In the genomic region with DNA sequence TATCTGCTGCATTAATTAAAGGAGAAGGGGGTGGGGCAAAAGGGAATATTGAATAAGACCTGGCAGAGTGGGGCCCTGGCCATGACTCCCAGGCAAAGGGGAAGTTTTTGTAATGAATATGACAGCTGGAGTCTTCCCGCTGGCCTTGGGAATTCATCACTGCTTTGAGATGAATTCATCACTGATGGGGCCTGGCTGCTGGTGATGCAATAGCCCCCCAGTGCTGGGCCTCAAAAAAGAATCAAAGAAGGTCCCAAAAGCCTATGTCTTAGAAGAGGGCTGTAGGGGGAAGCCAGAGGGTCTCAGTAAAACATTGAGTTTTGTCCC, we compare ENCODE assay signal across 18 cellular contexts. TPM values are rescaled to one million over a fixed set of nuclear protein-coding genes. Genes with fewer than 3 reads are reported as not detected.
DNase-seq lines count a peak whose midpoint lies in the region; ATAC-seq and TF ChIP-seq lines count a peak whose summit lies in the region.
"Had no signal": no experiment of that assay in that cellular context is flagged by ENCODE, and none has a peak within 500 bp of the region (broad histone marks: within the 10 kb centered on the region; RNA-seq: fewer than 3 reads in every experiment).

No MANE protein-coding gene starts in this region.

- CTCF ChIA-PET in activated CD8-positive, alpha-beta T cell treated with anti-CD3 and anti-CD28 coated beads, Interleukin-2, amount 10 ng/mL, durations not matched to agents 7 days and 5 days (lab: Charles Lee), result no interaction called here

- 92 to 95% methylated on average over 1 of the region's 1 CpG for WGBS in GM23248 (ENCODE audit: low coverage in 1 of 2, low lambda C conversion rate in 2 of 2, missing lambda C conversion rate in 2 of 2), 2 experiments
- WGBS in sigmoid colon, 2 donors, result 85 to 91% methylated on average over 1 of the region's 1 CpG

- H3K27ac Mint-ChIP-seq in brain, result peak overlapping the region in 3 of 5 experiments; percentile 13 to 44 (median 19)
- no peak overlapping the region for H3K27ac Mint-ChIP-seq in activated CD8-positive, alpha-beta T cell treated with anti-CD3 and anti-CD28 coated beads, Interleukin-2, amount 10 ng/mL, durations not matched to agents 7 days and 5 days

- TF ChIP-seq POLR2A in sigmoid colon (IDR thresholded peaks at IDR 0.05), result no peak

- H3K27me3 ChIP-seq in GM23248 (replicated peaks; ENCODE audit: insufficient read depth) (peaks cover 33% of the 10 kb centered on the region), sigmoid colon (peaks cover 0 to 1% (median 0%) of the 10 kb centered on the region in 3 donors)

- TF ChIP-seq CTCF in brain (conservative IDR thresholded peaks at IDR 0.05) (no peak), sigmoid colon (IDR thresholded peaks at IDR 0.05) (no peak)

- H3K36me3 Mint-ChIP-seq in brain, result no peaks in the 10 kb centered on the region
- no peaks in the 10 kb centered on the region for H3K36me3 Mint-ChIP-seq in activated CD8-positive, alpha-beta T cell treated with anti-CD3 and anti-CD28 coated beads, Interleukin-2, amount 10 ng/mL, durations not matched to agents 7 days and 5 days (ENCODE audit: low read depth)

- intact Hi-C loops in sigmoid colon (cut with DNase I), result no loop called here

- POLR2A ChIA-PET in activated CD8-positive, alpha-beta T cell treated with anti-CD3 and anti-CD28 coated beads, Interleukin-2, amount 10 ng/mL, durations not matched to agents 7 days and 5 days (lab: Charles Lee), result no interaction called here

- H3K4me1 ChIP-seq in GM23248 (ENCODE audit: insufficient read depth), result peaks cover 12% of the 10 kb centered on the region
- no peaks in the 10 kb centered on the region for H3K4me1 ChIP-seq in sigmoid colon

- ATAC-seq in activated CD8-positive, alpha-beta T cell treated with anti-CD3 and anti-CD28 coated beads, Interleukin-2, amount 10 ng/mL, durations not matched to agents 7 days and 5 days, result no peak
- ATAC-seq: PC-3 had no signal

- H3K9me3 ChIP-seq in GM23248 (ENCODE audit: low read depth) (no peaks in the 10 kb centered on the region), sigmoid colon (no peaks in the 10 kb centered on the region)
- H3K9me3 ChIP-seq: SJCRH30 had no signal

- H3K9ac ChIP-seq in GM23248, result no peak overlapping the region

- H3K79me2 ChIP-seq in GM23248 (ENCODE audit: insufficient read depth), result no peaks in the 10 kb centered on the region

- no peak overlapping the region for H2AFZ ChIP-seq in GM23248

- peak; percentile 14 for DNase-seq in 8988T
- peak; percentile 22 for DNase-seq in GM23248
- DNase-seq in sigmoid colon, result peak; percentile 11
- DNase-seq in activated CD8-positive, alpha-beta T cell treated with anti-CD3 and anti-CD28 coated beads, Interleukin-2, amount 10 ng/mL, durations not matched to agents 7 days and 5 days, result no peak
- no peak for DNase-seq in pons (ENCODE audit: low spot score)
- no peak for DNase-seq in NCI-H2081 treated with DMSO at 0.1 percent for 48 hours (lab: John Stamatoyannopoulos, UW)
- DNase-seq: COR-L47, DMS53, NCI-H1417, NCI-H187 treated with DMSO at 0.1 percent for 48 hours, NCI-H2171 treated with DMSO at 0.1 percent for 48 hours, NCI-H510A treated with DMSO at 0.1 percent for 48 hours, NCI-H82, SJCRH30 had no signal

- no peaks in the 10 kb centered on the region for H3K9me3 Mint-ChIP-seq in brain
- H3K9me3 Mint-ChIP-seq in activated CD8-positive, alpha-beta T cell treated with anti-CD3 and anti-CD28 coated beads, Interleukin-2, amount 10 ng/mL, durations not matched to agents 7 days and 5 days (ENCODE audit: insufficient read depth), result no peaks in the 10 kb centered on the region

- no peak overlapping the region for H3K27ac ChIP-seq in GM23248
- H3K27ac ChIP-seq in sigmoid colon, result no peak overlapping the region
- H3K27ac ChIP-seq: SJCRH30 had no signal

- H3K36me3 ChIP-seq in GM23248 (ENCODE audit: low read depth) (no peaks in the 10 kb centered on the region), sigmoid colon (no peaks in the 10 kb centered on the region)
- H3K36me3 ChIP-seq: SJCRH30 had no signal

- peaks cover 21% of the 10 kb centered on the region for H3K27me3 Mint-ChIP-seq in brain
- H3K27me3 Mint-ChIP-seq in activated CD8-positive, alpha-beta T cell treated with anti-CD3 and anti-CD28 coated beads, Interleukin-2, amount 10 ng/mL, durations not matched to agents 7 days and 5 days (ENCODE audit: low read depth), result peaks cover under 1% of the 10 kb centered on the region

- H4K20me1 ChIP-seq in GM23248 (ENCODE audit: insufficient read depth), result no peaks in the 10 kb centered on the region

- H3K9me2 ChIP-seq in GM23248 (ENCODE audit: insufficient read depth), result no peaks in the 10 kb centered on the region

- no peak overlapping the region for H3K4me2 ChIP-seq in GM23248 (ENCODE audit: unreplicated experiment)

- peaks cover 7% of the 10 kb centered on the region for H3K4me1 Mint-ChIP-seq in brain
- peaks cover 22% of the 10 kb centered on the region for H3K4me1 Mint-ChIP-seq in activated CD8-positive, alpha-beta T cell treated with anti-CD3 and anti-CD28 coated beads, Interleukin-2, amount 10 ng/mL, durations not matched to agents 7 days and 5 days (ENCODE audit: low read depth)

- H3K4me3 Mint-ChIP-seq in brain, result no peak overlapping the region
- H3K4me3 Mint-ChIP-seq in activated CD8-positive, alpha-beta T cell treated with anti-CD3 and anti-CD28 coated beads, Interleukin-2, amount 10 ng/mL, durations not matched to agents 7 days and 5 days, result no peak overlapping the region

- no peak overlapping the region for H3K4me3 ChIP-seq in GM23248
- no peak overlapping the region for H3K4me3 ChIP-seq in sigmoid colon
- H3K4me3 ChIP-seq: SJCRH30 had no signal

- in situ Hi-C loops in GM23248 (cut with MboI), result no loop called here

- H3F3A ChIP-seq in GM23248 (ENCODE audit: insufficient read depth), result peaks cover 8% of the 10 kb centered on the region; the same call in 1 of the 2 replicates

- no peak for TF ChIP-seq EP300 in sigmoid colon (IDR thresholded peaks at IDR 0.05)

RNA-seq across cellular contexts. Expression of a gene that starts 2.4 kb away (rescaled TPM):
- total RNA-seq in GM23248 (2014; rRNA removed; shearing (Covaris generic)), result not detected in 2 replicates
- polyA plus RNA-seq in GM23248 (2016; fragmentation: Nextera tagmentation; extraction: Ambion mirVana) (not detected in 2 replicates), brain (ENCODE audit: insufficient read depth, low read depth, low replicate concordance) (not detected), sigmoid colon (10 to 100 TPM in 2 of 3 donors, 1 to 10 TPM in 1; 8.4 to 29.1 (median 11.4) TPM)
- total RNA-seq in sigmoid colon, result under 1 TPM in 1 of 4 donors, not detected in 3; under 0.01 TPM
- not detected for total RNA-seq in activated CD8-positive, alpha-beta T cell treated with anti-CD3 and anti-CD28 coated beads, Interleukin-2, amount 10 ng/mL, durations not matched to agents 7 days and 5 days
- total RNA-seq: HT-29, LHCN-M2, PC-3, SJCRH30 had no signal

RNA-seq across cellular contexts. Expression of a gene that starts 35.1 kb away (rescaled TPM):
- total RNA-seq in GM23248 (2014; rRNA removed; shearing (Covaris generic)), result not detected in 2 replicates
- not detected in 2 replicates for polyA plus RNA-seq in GM23248 (2016; fragmentation: Nextera tagmentation; extraction: Ambion mirVana)
- not detected for polyA plus RNA-seq in brain (ENCODE audit: insufficient read depth, low read depth, low replicate concordance)
- total RNA-seq in sigmoid colon, result not detected
- under 1 TPM; 0.23 to 0.60 (median 0.38) TPM for polyA plus RNA-seq in sigmoid colon
- total RNA-seq in activated CD8-positive, alpha-beta T cell treated with anti-CD3 and anti-CD28 coated beads, Interleukin-2, amount 10 ng/mL, durations not matched to agents 7 days and 5 days, result not detected
- total RNA-seq: HT-29, LHCN-M2, PC-3, SJCRH30 had no signal

Comparison
In these comparisons a context has a peak if more than half of its experiments do, and no peak if none do; other contexts are left out.
1. DNase-seq: peak in 8988T (single experiment), GM23248 (single experiment) and sigmoid colon (single experiment); none in activated CD8-positive, alpha-beta T cell treated with anti-CD3 and anti-CD28 coated beads, Interleukin-2, amount 10 ng/mL, durations not matched to agents 7 days and 5 days (single experiment), pons (single experiment) and NCI-H2081 treated with DMSO at 0.1 percent for 48 hours (single experiment).